In genomic region chr1:187870567-187870966, GRCh38 we compare ENCODE assay signal across 20 cellular contexts.
"Had no signal": no experiment of that assay in that cellular context is flagged by ENCODE, and none has a peak within 500 bp of the region (broad histone marks: within the 10 kb centered on the region; RNA-seq: fewer than 3 reads in every experiment).

No MANE protein-coding gene starts in this region.

- H3K9me3 ChIP-seq: esophagus squamous epithelium, neutrophil, psoas muscle, testis, tibial nerve, upper lobe of right lung had no signal

- H3K36me3 ChIP-seq: esophagus squamous epithelium, neutrophil, tibial nerve, upper lobe of right lung had no signal

- ATAC-seq: foreskin keratinocyte; left colon; left ventricle myocardium superior; naive thymus-derived CD4-positive, alpha-beta T cell; psoas muscle; sciatic nerve; stimulated activated naive B cell treated with anti-CD40 and anti-IgM and Interleukin-4, amounts not matched to agents 10 μg/mL and 1 μg/mL and 100 μg/mL, for 72 hours; stimulated activated naive CD8-positive, alpha-beta T cell treated with anti-CD3 and anti-CD28 coated beads, Interleukin-15, amount 100 ng/mL, for 72 hours; upper lobe of right lung had no signal

- H3K27ac ChIP-seq: esophagus squamous epithelium, foreskin keratinocyte, neutrophil, psoas muscle, testis, tibial nerve, upper lobe of right lung had no signal

- H3K4me3 ChIP-seq: esophagus squamous epithelium, lung, psoas muscle, testis, tibial nerve, upper lobe of right lung had no signal

- H3K4me1 ChIP-seq: esophagus squamous epithelium, foreskin keratinocyte, psoas muscle, testis, tibial nerve, upper lobe of right lung had no signal

- DNase-seq: dermis blood vessel endothelial cell; esophagus squamous epithelium; foreskin keratinocyte; head of caudate nucleus; hippocampal formation; left colon; left ventricle myocardium superior; mesenchymal stem cell; naive thymus-derived CD4-positive, alpha-beta T cell; psoas muscle; stimulated activated CD4-positive, alpha-beta T cell treated with anti-CD3 and anti-CD28 coated beads, Interleukin-2, amount 100 ng/mL, for 24 hours; stimulated activated CD4-positive, alpha-beta T cell treated with anti-CD3 and anti-CD28 coated beads, Interleukin-4, amount 100 ng/mL, for 4 hours; stimulated activated naive B cell treated with anti-CD40 and anti-IgM and Interleukin-4, amounts not matched to agents 10 μg/mL and 1 μg/mL and 100 μg/mL, for 72 hours; stimulated activated naive CD8-positive, alpha-beta T cell treated with anti-CD3 and anti-CD28 coated beads, Interleukin-15, amount 100 ng/mL, for 72 hours; testis; upper lobe of right lung had no signal

- H3K27me3 ChIP-seq: esophagus squamous epithelium, foreskin keratinocyte, neutrophil, testis, tibial nerve, upper lobe of right lung had no signal
